In genomic region chr6:30556964-30557682, GRCh38 we compare ENCODE assay signal across 1 cellular context.
TF ChIP-seq lines count a peak whose summit lies in the region.

Gene PRR3 (plus strand): TSS chr6:30557295. CDS start chr6:30557345, 50 bp downstream.

TF ChIP-seq in K562, 482 proteins besides CTCF, POLR2A, EP300 and RAD21 (continued from another document and continues in another):
- TF ChIP-seq HNRNPUL1 (IDR thresholded peaks at IDR 0.05; ENCODE audit: low read length) = 0 out of 2 replicates have a peak, but pooled peaks have one; percentile 59
- peak; percentile 31 for TF ChIP-seq ZNF431 (CRISPR knock-in tag; IDR thresholded peaks at IDR 0.05)
- peak; percentile 59 for TF ChIP-seq E2F4 (CRISPR knock-in tag; IDR thresholded peaks at IDR 0.05; ENCODE audit: low read depth)
- peak; percentile 76 for TF ChIP-seq LEF1 (IDR thresholded peaks at IDR 0.05)
- TF ChIP-seq GATAD2B (IDR thresholded peaks at IDR 0.05; ENCODE audit: borderline replicate concordance) = no peak
- TF ChIP-seq MCM2 (IDR thresholded peaks at IDR 0.05; ENCODE audit: low read depth) = no peak
- TF ChIP-seq PTRF (tag; IDR thresholded peaks at IDR 0.05) = no peak
- no peak for TF ChIP-seq HMG20A (CRISPR knock-in tag; conservative IDR thresholded peaks at IDR 0.05)
- no peak for TF ChIP-seq MBD2 (IDR thresholded peaks at IDR 0.05; ENCODE audit: borderline replicate concordance, low read depth)
- peak; percentile 95; the same call in 1 of the 2 replicates for TF ChIP-seq KAT7 (CRISPR knock-in tag; IDR thresholded peaks at IDR 0.05; ENCODE audit: borderline replicate concordance)
- 0 out of 2 replicates have a peak, but pooled peaks have one; percentile 12 for TF ChIP-seq SMAD4 (CRISPR knock-in tag; conservative IDR thresholded peaks at IDR 0.05)
- peak in 1 of 2 experiments; percentile 38; a peak in 1 of 4 replicates for TF ChIP-seq KDM1A (IDR thresholded peaks at IDR 0.05)
- peak; percentile 39; the same call in 1 of the 2 replicates for TF ChIP-seq RUNX1 (IDR thresholded peaks at IDR 0.05; ENCODE audit: low read depth)
- TF ChIP-seq ZNF589 (CRISPR knock-in tag; IDR thresholded peaks at IDR 0.05; ENCODE audit: low read depth) = no peak; the same call in 1 of the 2 replicates
- TF ChIP-seq TAF7 (tag; IDR thresholded peaks at IDR 0.05) = peak; percentile 93
- TF ChIP-seq CHD2 (IDR thresholded peaks at IDR 0.05; ENCODE audit: low read depth, low read length) = peak; percentile 58; the same call in 1 of the 2 replicates
- TF ChIP-seq ZNF354B (CRISPR knock-in tag; IDR thresholded peaks at IDR 0.05) = no peak
- no peak for TF ChIP-seq RFX1 (IDR thresholded peaks at IDR 0.05)
- no peak for TF ChIP-seq ATF7 (IDR thresholded peaks at IDR 0.05)
- peak; percentile 94 for TF ChIP-seq ZFX (CRISPR knock-in tag; IDR thresholded peaks at IDR 0.05)
- TF ChIP-seq ZNF639 (CRISPR knock-in tag; conservative IDR thresholded peaks at IDR 0.05 in 1 of 2, IDR thresholded peaks at IDR 0.05 in 1 of 2) = peak in 1 of 2 experiments; percentile 83; a peak in 1 of 4 replicates
- TF ChIP-seq RFX5 (IDR thresholded peaks at IDR 0.05; ENCODE audit: low read depth, low read length) = 0 out of 2 replicates have a peak, but pooled peaks have one; percentile 21
- peak; percentile 20 for TF ChIP-seq POU5F1 (IDR thresholded peaks at IDR 0.05; ENCODE audit: borderline replicate concordance, low read depth, low read length, partially characterized antibody)
- TF ChIP-seq ZNF224 (CRISPR knock-in tag; IDR thresholded peaks at IDR 0.05) = peak; percentile 74
- no peak for TF ChIP-seq ILF3 (IDR thresholded peaks at IDR 0.05; ENCODE audit: borderline replicate concordance)
- TF ChIP-seq KAT8 (IDR thresholded peaks at IDR 0.05; ENCODE audit: low read depth) = peak; percentile 89
- no peak for TF ChIP-seq ZNF696 (CRISPR knock-in tag; conservative IDR thresholded peaks at IDR 0.05)
- TF ChIP-seq MAFF (IDR thresholded peaks at IDR 0.05; ENCODE audit: low read length) = 0 out of 2 replicates have a peak, but pooled peaks have one; percentile 7
- no peak for TF ChIP-seq NCOA2 (IDR thresholded peaks at IDR 0.05; ENCODE audit: partially characterized antibody in 2 of 2)
- TF ChIP-seq C11orf30 (IDR thresholded peaks at IDR 0.05; ENCODE audit: low read depth) = peak; percentile 99
- TF ChIP-seq NEUROD1 (IDR thresholded peaks at IDR 0.05; ENCODE audit: borderline replicate concordance, low read depth, low read length, partially characterized antibody) = no peak
- TF ChIP-seq ZNF583 (CRISPR knock-in tag; IDR thresholded peaks at IDR 0.05) = no peak
- TF ChIP-seq ATF6 (CRISPR knock-in tag; IDR thresholded peaks at IDR 0.05) = peak; percentile 56
- peak; percentile 94 for TF ChIP-seq RBFOX2 (IDR thresholded peaks at IDR 0.05; ENCODE audit: low read depth, low read length)
- peak; percentile 81 for TF ChIP-seq ZBTB1 (CRISPR knock-in tag; IDR thresholded peaks at IDR 0.05; ENCODE audit: borderline replicate concordance, low read depth)
- TF ChIP-seq NELFE (IDR thresholded peaks at IDR 0.05; ENCODE audit: insufficient read depth, insufficient read length) = no peak
- TF ChIP-seq COPS2 (conservative IDR thresholded peaks at IDR 0.05) = no peak
- TF ChIP-seq JUND (IDR thresholded peaks at IDR 0.05; ENCODE audit: borderline replicate concordance, low read depth, low read length) = peak; percentile 43
- TF ChIP-seq JUND (tag; IDR thresholded peaks at IDR 0.05; ENCODE audit: borderline replicate concordance, low read depth, low read length) = no peak
- no peak for TF ChIP-seq ELK1 (CRISPR knock-in tag; IDR thresholded peaks at IDR 0.05)
- peak in 1 of 2 experiments; percentile 74; a peak in 3 of 4 replicates for TF ChIP-seq SIN3A (IDR thresholded peaks at IDR 0.05; ENCODE audit: borderline replicate concordance in 2 of 2, control insufficient read depth in 1 of 2, low read depth in 2 of 2, low read length in 2 of 2)
- no peak for TF ChIP-seq ZNF512 (tag; IDR thresholded peaks at IDR 0.05)
- peak; percentile 53 for TF ChIP-seq ESRRA (IDR thresholded peaks at IDR 0.05; ENCODE audit: borderline replicate concordance, low read depth)
- peak; percentile 64 for TF ChIP-seq TEAD4 (IDR thresholded peaks at IDR 0.05; ENCODE audit: low read length)
- TF ChIP-seq TEAD4 (CRISPR knock-in tag; IDR thresholded peaks at IDR 0.05; ENCODE audit: borderline replicate concordance) = peak; percentile 45; the same call in 1 of the 2 replicates
- no peak for TF ChIP-seq ATF2 (CRISPR knock-in tag; IDR thresholded peaks at IDR 0.05)
- TF ChIP-seq SRSF7 (optimal IDR thresholded peaks at IDR 0.05; ENCODE audit: low read depth, low read length) = no peak
- TF ChIP-seq ZNF668 (CRISPR knock-in tag; IDR thresholded peaks at IDR 0.05) = 0 out of 2 replicates have a peak, but pooled peaks have one; percentile 60
- peak in 1 of 2 experiments; percentile 29; a peak in 2 of 4 replicates for TF ChIP-seq CSDE1 (IDR thresholded peaks at IDR 0.05)
- no peak for TF ChIP-seq HMG20B (CRISPR knock-in tag; IDR thresholded peaks at IDR 0.05)
- TF ChIP-seq SIN3B (IDR thresholded peaks at IDR 0.05; ENCODE audit: low read depth) = peak; percentile 97
- no peak for TF ChIP-seq CLOCK (CRISPR knock-in tag; IDR thresholded peaks at IDR 0.05; ENCODE audit: borderline replicate concordance)
- no peak for TF ChIP-seq EZH2 (IDR thresholded peaks at IDR 0.05; ENCODE audit: borderline replicate concordance, low read depth, low read length)
- TF ChIP-seq TCFL5 (CRISPR knock-in tag; conservative IDR thresholded peaks at IDR 0.05) = no peak
- TF ChIP-seq FOXJ2 (tag; IDR thresholded peaks at IDR 0.05) = peak; percentile 98
- no peak for TF ChIP-seq SAFB2 (IDR thresholded peaks at IDR 0.05; ENCODE audit: borderline replicate concordance, low read depth, low read length, severe bottlenecking)
- peak; percentile 95 for TF ChIP-seq RBBP5 (IDR thresholded peaks at IDR 0.05; ENCODE audit: borderline replicate concordance, insufficient read depth, low read length, poor library complexity, severe bottlenecking)
- TF ChIP-seq HDAC8 (tag; IDR thresholded peaks at IDR 0.05) = peak; percentile 76
- 0 out of 2 replicates have a peak, but pooled peaks have one; percentile 10 for TF ChIP-seq RAD51 (IDR thresholded peaks at IDR 0.05; ENCODE audit: borderline replicate concordance, low read depth)
- no peak for TF ChIP-seq ZNF780A (CRISPR knock-in tag; IDR thresholded peaks at IDR 0.05)
- peak; percentile 77 for TF ChIP-seq HCFC1 (IDR thresholded peaks at IDR 0.05; ENCODE audit: low read depth, low read length)
- TF ChIP-seq ZSCAN29 (IDR thresholded peaks at IDR 0.05) = peak; percentile 72; the same call in 1 of the 2 replicates
- TF ChIP-seq ARHGAP35 (IDR thresholded peaks at IDR 0.05; ENCODE audit: partially characterized antibody) = peak; percentile 44
- no peak for TF ChIP-seq SMAD2 (IDR thresholded peaks at IDR 0.05; ENCODE audit: low read depth, low read length)
- TF ChIP-seq ZZZ3 (IDR thresholded peaks at IDR 0.05) = no peak
- no peak for TF ChIP-seq KLF16 (IDR thresholded peaks at IDR 0.05)
- peak; percentile 75 for TF ChIP-seq E2F3 (CRISPR knock-in tag; IDR thresholded peaks at IDR 0.05)
- TF ChIP-seq ZNF316 (IDR thresholded peaks at IDR 0.05) = peak; percentile 74
- peak; percentile 64; the same call in 1 of the 2 replicates for TF ChIP-seq ZC3H4 (CRISPR knock-in tag; IDR thresholded peaks at IDR 0.05; ENCODE audit: borderline replicate concordance)
- TF ChIP-seq MXD1 (CRISPR knock-in tag; IDR thresholded peaks at IDR 0.05; ENCODE audit: borderline replicate concordance, poor library complexity, severe bottlenecking) = no peak
